ENCODE assay signal across 1 cellular context in the genomic region with DNA sequence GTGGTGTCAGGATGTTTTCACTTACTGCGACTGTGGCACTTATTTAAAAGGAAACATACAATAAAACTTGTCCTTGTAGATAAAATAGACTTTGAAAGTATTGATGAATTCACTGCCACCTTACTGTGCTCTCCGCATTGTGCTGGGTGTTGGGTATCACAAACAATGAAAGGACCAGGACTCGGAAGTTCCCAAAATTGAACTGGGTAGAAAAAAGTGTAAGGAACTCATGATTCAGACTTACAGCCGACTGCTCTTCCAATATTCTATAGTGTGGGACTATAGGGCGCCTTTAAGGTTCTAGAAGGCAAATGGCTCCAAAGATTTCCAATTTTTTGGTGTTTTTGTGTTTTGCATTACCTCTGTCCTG.
TF ChIP-seq lines count a peak whose summit lies in the region.

No MANE protein-coding gene starts in this region.

TF ChIP-seq in K562, 482 proteins besides CTCF, POLR2A, EP300 and RAD21 (continued from another document):
- TF ChIP-seq NR4A1 (CRISPR knock-in tag; IDR thresholded peaks at IDR 0.05) (no peak), NR4A1 (tag; IDR thresholded peaks at IDR 0.05) (0 out of 2 replicates have a peak, but pooled peaks have one; percentile 7), KLF1 (tag; IDR thresholded peaks at IDR 0.05) (peak; percentile 3; the same call in 1 of the 2 replicates), NR2C2 (CRISPR knock-in tag; IDR thresholded peaks at IDR 0.05) (no peak), NR2C2 (tag; IDR thresholded peaks at IDR 0.05) (peak; percentile 4; the same call in 1 of the 2 replicates), SRSF9 (IDR thresholded peaks at IDR 0.05; ENCODE audit: borderline replicate concordance, low read depth, low read length) (no peak), ZNF584 (CRISPR knock-in tag; IDR thresholded peaks at IDR 0.05; ENCODE audit: low read depth) (0 out of 2 replicates have a peak, but pooled peaks have one; percentile 17)
- TF ChIP-seq, protein P1, sequence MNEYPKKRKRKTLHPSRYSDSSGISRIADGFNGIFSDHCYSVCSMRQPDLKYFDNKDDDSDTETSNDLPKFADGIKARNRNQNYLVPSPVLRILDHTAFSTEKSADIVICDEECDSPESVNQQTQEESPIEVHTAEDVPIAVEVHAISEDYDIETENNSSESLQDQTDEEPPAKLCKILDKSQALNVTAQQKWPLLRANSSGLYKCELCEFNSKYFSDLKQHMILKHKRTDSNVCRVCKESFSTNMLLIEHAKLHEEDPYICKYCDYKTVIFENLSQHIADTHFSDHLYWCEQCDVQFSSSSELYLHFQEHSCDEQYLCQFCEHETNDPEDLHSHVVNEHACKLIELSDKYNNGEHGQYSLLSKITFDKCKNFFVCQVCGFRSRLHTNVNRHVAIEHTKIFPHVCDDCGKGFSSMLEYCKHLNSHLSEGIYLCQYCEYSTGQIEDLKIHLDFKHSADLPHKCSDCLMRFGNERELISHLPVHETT (CRISPR knock-in tag; conservative IDR thresholded peaks at IDR 0.05 in 1 of 2, IDR thresholded peaks at IDR 0.05 in 1 of 2): 0 out of 4 replicates have a peak, but pooled peaks of 1 of the 2 experiments have one; percentile 3
TF ChIP-seq in K562: peak in this region for 10.
